8 cellular contexts compared by ENCODE assay signal in genomic region chrX:45807572-45808425, GRCh38.
DNase-seq lines count a peak whose midpoint lies in the region; ATAC-seq, FAIRE-seq and TF ChIP-seq lines count a peak whose summit lies in the region.

No MANE protein-coding gene starts in this region.

- DNase-seq in GM19239 (ENCODE audit: insufficient read length, low spot score) (no peak), Panc1 (ENCODE audit: low read depth, low spot score) (no peak), endodermal cell (no peak), renal cortical epithelial cell (ENCODE audit: low read depth) (peak; percentile 76), mesenteric fat pad (ENCODE audit: low spot score) (no peak), dedifferentiated amniotic fluid mesenchymal stem cell (ENCODE audit: extremely low spot score) (no peak), heart right ventricle (no peak)

- intact Hi-C loops in Panc1 (cut with micrococcal nuclease; ENCODE audit: unreplicated experiment) (no loop called here), heart right ventricle (cut with DNase I) (loop anchor here in 1 of 10 donors (10.0 kb wide), 1 partner anchor 567 kb away; no protein-coding TSS in a partner anchor)

- peaks cover 20% of the 10 kb centered on the region for H3K36me3 Mint-ChIP-seq in endodermal cell (ENCODE audit: low read depth)

- WGBS in endodermal cell (ENCODE audit: insufficient coverage in 1 of 2, insufficient read length in 1 of 2), 2 experiments: 76 to 86% methylated on average over 2 to 9 of the region's 12 CpGs
- WGBS in heart right ventricle, 2 donors: 40 to 49% methylated on average over 12 of the region's 12 CpGs

- peaks cover 1% of the 10 kb centered on the region for H3K4me1 Mint-ChIP-seq in endodermal cell

- TF ChIP-seq CTCF in Panc1 (IDR thresholded peaks at IDR 0.05): no peak
- no peak for TF ChIP-seq CTCF in endodermal cell (conservative IDR thresholded peaks at IDR 0.05)
- no peak for TF ChIP-seq CTCF in heart right ventricle (IDR thresholded peaks at IDR 0.05)

- H3K4me3 ChIP-seq in Panc1 (ENCODE audit: low read depth in 2 of 2, low read length in 2 of 2) (peak overlapping the region; percentile 8 to 38), endodermal cell (ENCODE audit: low read length) (no peak overlapping the region), heart right ventricle (peak overlapping the region in 4 of 10 donors; percentile 11 to 46 (median 20))

- peak; percentile 4 for FAIRE-seq in GM19239 (lab: Jason Lieb, UNC)

- no TSS peak for BruUV-seq in Panc1 (replicated peaks; lab: Mats Ljungman, UMichigan)

- peak; percentile 68 for ATAC-seq in Panc1
- no peak for ATAC-seq in HG02759 (IDR thresholded peaks at IDR 0.05; ENCODE audit: unreplicated experiment)
- no peak for ATAC-seq in heart right ventricle

- peak overlapping the region; percentile 42 for H3K27ac Mint-ChIP-seq in endodermal cell

- POLR2A ChIA-PET in Panc1 (lab: Charles Lee): no interaction called here

- H3K9me3 Mint-ChIP-seq in endodermal cell: peaks cover 65% of the 10 kb centered on the region

- H3K4me1 ChIP-seq in Panc1 (ENCODE audit: control insufficient read depth, insufficient read depth, low read length) (peaks cover 51% of the 10 kb centered on the region), endodermal cell (ENCODE audit: control insufficient read depth, insufficient read depth, low read length) (no peaks in the 10 kb centered on the region), heart right ventricle (peaks cover 0 to 38% (median 0%) of the 10 kb centered on the region in 9 donors)

- H3K36me3 ChIP-seq in Panc1 (ENCODE audit: control insufficient read depth, insufficient read depth, low read length) (no peaks in the 10 kb centered on the region), endodermal cell (ENCODE audit: control insufficient read depth, insufficient read depth, low read length) (no peaks in the 10 kb centered on the region), heart right ventricle (no peaks in the 10 kb centered on the region)

- H3K27ac ChIP-seq in Panc1 (ENCODE audit: low read length) (peak overlapping the region; percentile 84), endodermal cell (ENCODE audit: low read depth, low read length) (peak overlapping the region; percentile 79), heart right ventricle (peak overlapping the region in 1 of 10 donors; percentile 72)

- H3K27me3 Mint-ChIP-seq in endodermal cell (ENCODE audit: insufficient read depth): no peaks in the 10 kb centered on the region

- no peaks in the 10 kb centered on the region for H3K27me3 ChIP-seq in Panc1 (ENCODE audit: control insufficient read depth, insufficient read depth, low read length)
- no peaks in the 10 kb centered on the region for H3K27me3 ChIP-seq in endodermal cell (ENCODE audit: control insufficient read depth, insufficient read depth, low read length, poor library complexity, severe bottlenecking)
- peaks cover 0 to 45% (median 0%) of the 10 kb centered on the region in 7 donors for H3K27me3 ChIP-seq in heart right ventricle

- no peak overlapping the region for H3K4me3 Mint-ChIP-seq in endodermal cell

- no peak overlapping the region for H3K9ac ChIP-seq in endodermal cell (ENCODE audit: extremely low read depth, low read length, poor library complexity, severe bottlenecking)

- CTCF ChIA-PET in Panc1 (lab: Charles Lee): interaction anchor here (0.6 kb wide), 2 partner anchors 13 to 14 kb away, joined by 4 read pairs; no protein-coding TSS in a partner anchor

- in situ Hi-C loops in Panc1 (cut with HindIII; ENCODE audit: low pct_unique_long_range_greater_than_20kb, low sequenced_read_pairs): no loop called here

- H3K9me3 ChIP-seq in Panc1 (ENCODE audit: control insufficient read depth, insufficient read depth, low read depth, low read length) (no peaks in the 10 kb centered on the region), endodermal cell (ENCODE audit: control insufficient read depth, low read length) (no peaks in the 10 kb centered on the region), heart right ventricle (no peaks in the 10 kb centered on the region)
